ENCODE assay signal across 12 cellular contexts in the genomic region with DNA sequence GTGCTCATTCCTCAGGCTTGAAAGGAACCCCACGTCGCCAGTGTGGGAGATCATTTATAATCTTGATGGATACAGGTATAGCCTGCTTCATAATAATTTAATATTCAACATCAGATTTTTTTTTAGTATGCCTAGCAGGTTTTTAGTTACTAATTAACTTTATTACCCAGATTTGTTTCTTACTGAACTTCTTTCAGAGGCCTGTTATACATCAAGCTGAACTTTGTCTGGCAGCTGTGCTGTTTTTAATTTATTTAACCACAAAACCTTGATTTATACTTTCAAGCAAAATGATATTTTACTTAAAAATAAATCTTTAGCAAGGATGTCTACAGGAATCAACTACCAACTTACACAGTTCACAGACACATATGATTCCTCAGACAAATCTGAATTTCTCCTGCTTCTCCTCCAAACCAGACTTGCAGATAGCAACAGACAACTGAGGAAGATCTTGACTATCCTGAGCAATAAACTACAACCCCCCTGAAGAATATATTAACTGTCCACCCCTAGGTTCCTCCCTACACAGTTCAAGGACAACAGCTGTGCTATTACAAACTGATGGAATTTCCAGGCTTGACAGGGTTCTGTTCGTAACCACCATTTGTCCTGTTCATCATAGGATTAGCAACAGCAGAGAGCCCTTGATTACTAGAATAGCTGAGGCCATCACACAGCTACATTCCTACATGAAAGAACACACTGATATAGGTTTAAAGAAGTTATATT. TPM values are rescaled to one million over a fixed set of nuclear protein-coding genes. Genes with fewer than 3 reads are reported as not detected.
A peak's percentile ranks its signal among the peaks of the same experiment; 100 is the strongest.
DNase-seq lines count a peak whose midpoint lies in the region; ATAC-seq, FAIRE-seq and TF ChIP-seq lines count a peak whose summit lies in the region.
"Had no signal": no experiment of that assay in that cellular context is flagged by ENCODE, and none has a peak within 500 bp of the region (broad histone marks: within the 10 kb centered on the region; RNA-seq: fewer than 3 reads in every experiment).

No MANE protein-coding gene starts in this region.

- TF ChIP-seq CTCF in A549 (IDR thresholded peaks at IDR 0.05) (no peak), endodermal cell (conservative IDR thresholded peaks at IDR 0.05) (no peak), D721Med (IDR thresholded peaks at IDR 0.05; ENCODE audit: insufficient read depth, missing control alignments) (no peak)

- H3K4me3 ChIP-seq in A549 (no peak overlapping the region), endodermal cell (ENCODE audit: low read length) (no peak overlapping the region), mesendoderm (ENCODE audit: low read length) (no peak overlapping the region)
- no peak overlapping the region for H3K4me3 ChIP-seq in naive thymus-derived CD4-positive, alpha-beta T cell (ENCODE audit: low read length)
- H3K4me3 ChIP-seq: esophagus squamous epithelium had no signal

- H3K4me1 ChIP-seq in A549 (peaks cover 74% of the 10 kb centered on the region), endodermal cell (ENCODE audit: control insufficient read depth, insufficient read depth, low read length) (peaks cover 4% of the 10 kb centered on the region), mesendoderm (ENCODE audit: control insufficient read depth, low read depth, low read length) (peaks cover 2% of the 10 kb centered on the region)
- peaks cover 6 to 15% of the 10 kb centered on the region in 2 donors for H3K4me1 ChIP-seq in naive thymus-derived CD4-positive, alpha-beta T cell (ENCODE audit: control insufficient read depth in 2 of 2, insufficient read depth in 2 of 2, low read length in 2 of 2)

- no peaks in the 10 kb centered on the region for H3K9me3 ChIP-seq in A549
- H3K9me3 ChIP-seq in endodermal cell (ENCODE audit: control insufficient read depth, low read length), result peaks cover 11% of the 10 kb centered on the region
- no peaks in the 10 kb centered on the region for H3K9me3 ChIP-seq in naive thymus-derived CD4-positive, alpha-beta T cell (ENCODE audit: control insufficient read depth in 2 of 3, low read length in 3 of 3)
- H3K9me3 ChIP-seq: esophagus squamous epithelium, neutrophil had no signal

- no peak for TF ChIP-seq RAD21 in A549 (conservative IDR thresholded peaks at IDR 0.05 in 1 of 2, IDR thresholded peaks at IDR 0.05 in 1 of 2)

- FAIRE-seq in A549 (lab: Jason Lieb, UNC) (no peak), D721Med (lab: Jason Lieb, UNC) (no peak)

- H3K27ac Mint-ChIP-seq in endodermal cell, result peak overlapping the region; percentile 3
- H3K27ac Mint-ChIP-seq in naive thymus-derived CD4-positive, alpha-beta T cell, result peak overlapping the region in 6 of 9 donors; percentile 3 to 72 (median 34)
- no peak overlapping the region for H3K27ac Mint-ChIP-seq in activated naive CD4-positive, alpha-beta T cell treated with anti-CD3 and anti-CD28 coated beads for 36 hours
- H3K27ac Mint-ChIP-seq: activated T-helper 2 cell treated with anti-CD3 and anti-CD28 coated beads, Interferon-gamma antibody, Interleukin-2, Interleukin-4, amounts not matched to agents 10 μg/mL and 5 μg/mL and 100 μg/mL, durations not matched to agents 14 hours and 24 hours and 36 hours; B cell had no signal

- POLR2A ChIA-PET in A549 (lab: Yijun Ruan, JAX), result no interaction called here
- POLR2A ChIA-PET in naive thymus-derived CD4-positive, alpha-beta T cell (lab: Charles Lee), result no interaction called here

- no peak overlapping the region for H2AK5ac ChIP-seq in mesendoderm (ENCODE audit: low read length)

- no peak overlapping the region for H3K4me3 Mint-ChIP-seq in endodermal cell
- peak overlapping the region in 1 of 10 donors; percentile 18 for H3K4me3 Mint-ChIP-seq in naive thymus-derived CD4-positive, alpha-beta T cell
- no peak overlapping the region for H3K4me3 Mint-ChIP-seq in activated naive CD4-positive, alpha-beta T cell treated with anti-CD3 and anti-CD28 coated beads for 36 hours
- H3K4me3 Mint-ChIP-seq: B cell had no signal

- H3K4me2 ChIP-seq in A549, result peak overlapping the region; percentile 68
- H3K4me2 ChIP-seq in mesendoderm (ENCODE audit: low read length), result no peak overlapping the region

- no peak overlapping the region for H3K56ac ChIP-seq in mesendoderm (ENCODE audit: low read length)

- H3K27me3 ChIP-seq in endodermal cell (ENCODE audit: control insufficient read depth, insufficient read depth, low read length, poor library complexity, severe bottlenecking) (no peaks in the 10 kb centered on the region), mesendoderm (ENCODE audit: insufficient read depth, low read length, poor library complexity) (no peaks in the 10 kb centered on the region)
- H3K27me3 ChIP-seq in naive thymus-derived CD4-positive, alpha-beta T cell (ENCODE audit: control insufficient read depth in 2 of 2, insufficient read depth in 2 of 2, low read length in 2 of 2), result no peaks in the 10 kb centered on the region
- H3K27me3 ChIP-seq: esophagus squamous epithelium, neutrophil had no signal

- no peak overlapping the region for H4K8ac ChIP-seq in mesendoderm (ENCODE audit: low read depth, low read length)

- H3K27ac ChIP-seq in A549 (peak overlapping the region; percentile 62 to 82; a peak in 5 of 6 replicates), endodermal cell (ENCODE audit: low read depth, low read length) (peak overlapping the region; percentile 9), mesendoderm (ENCODE audit: low read depth, low read length) (no peak overlapping the region)
- no peak overlapping the region for H3K27ac ChIP-seq in naive thymus-derived CD4-positive, alpha-beta T cell (ENCODE audit: low read depth, low read length)
- H3K27ac ChIP-seq: neutrophil had no signal

- no peak for TF ChIP-seq EP300 in A549 (IDR thresholded peaks at IDR 0.05)

- TF ChIP-seq POLR2A in A549 (IDR thresholded peaks at IDR 0.05; ENCODE audit: low read length), result no peak

- H3K36me3 Mint-ChIP-seq in endodermal cell (ENCODE audit: low read depth), result peaks cover 17% of the 10 kb centered on the region
- H3K36me3 Mint-ChIP-seq in naive thymus-derived CD4-positive, alpha-beta T cell, result peaks cover 0 to 4% (median 0%) of the 10 kb centered on the region in 5 donors
- peaks cover 2% of the 10 kb centered on the region for H3K36me3 Mint-ChIP-seq in activated naive CD4-positive, alpha-beta T cell treated with anti-CD3 and anti-CD28 coated beads for 36 hours (ENCODE audit: low read depth)

- H2BK120ac ChIP-seq in mesendoderm (ENCODE audit: low read depth, low read length), result no peak overlapping the region

- no peak overlapping the region for H4K5ac ChIP-seq in mesendoderm (ENCODE audit: low read length)

- H2BK5ac ChIP-seq in mesendoderm (ENCODE audit: low read length), result no peak overlapping the region

- WGBS in A549 (ENCODE audit: missing lambda C conversion rate), result 58% methylated on average over 3 of the region's 3 CpGs
- 80 to 90% methylated on average over 1 to 3 of the region's 3 CpGs for WGBS in endodermal cell (ENCODE audit: insufficient coverage in 1 of 2, insufficient read length in 1 of 2), 2 experiments
- WGBS in mesendoderm (ENCODE audit: extremely low coverage, insufficient coverage, low lambda C conversion rate), result no CpG with 5 or more reads among the region's 3 CpGs

- H3K79me2 ChIP-seq in mesendoderm (ENCODE audit: control insufficient read depth, insufficient read depth, low read length), result peaks cover 42% of the 10 kb centered on the region

- ATAC-seq in A549, result peak; percentile 19 to 36; a peak in 2 of 6 replicates
- no peak for ATAC-seq in naive thymus-derived CD4-positive, alpha-beta T cell

- no peak for DNase-seq in A549 (ENCODE audit: low read depth in 1 of 2, low spot score in 1 of 2)
- DNase-seq in NCI-H526 treated with DMSO at 0.1 percent for 48 hours (lab: John Stamatoyannopoulos, UW), result peak; percentile 39
- DNase-seq in endodermal cell, result no peak
- no peak for DNase-seq in naive thymus-derived CD4-positive, alpha-beta T cell
- DNase-seq in D721Med (ENCODE audit: insufficient read length, low spot score), result no peak
- no peak for DNase-seq in DMS53 (lab: John Stamatoyannopoulos, UW)
- DNase-seq in activated naive CD4-positive, alpha-beta T cell treated with anti-CD3 and anti-CD28 coated beads for 36 hours, result no peak
- DNase-seq in mesendoderm, result no peak
- DNase-seq: esophagus squamous epithelium had no signal

- intact Hi-C loops in naive thymus-derived CD4-positive, alpha-beta T cell (cut with micrococcal nuclease), result no loop called here
- intact Hi-C loops in activated naive CD4-positive, alpha-beta T cell treated with anti-CD3 and anti-CD28 coated beads for 36 hours (cut with micrococcal nuclease), result loop anchor here (5.0 kb wide), 1 partner anchor 72 kb away; no protein-coding TSS in a partner anchor

- no peaks in the 10 kb centered on the region for H3K27me3 Mint-ChIP-seq in endodermal cell (ENCODE audit: insufficient read depth)
- no peaks in the 10 kb centered on the region for H3K27me3 Mint-ChIP-seq in naive thymus-derived CD4-positive, alpha-beta T cell
- H3K27me3 Mint-ChIP-seq in activated naive CD4-positive, alpha-beta T cell treated with anti-CD3 and anti-CD28 coated beads for 36 hours (ENCODE audit: low read depth), result no peaks in the 10 kb centered on the region
- H3K27me3 Mint-ChIP-seq: B cell had no signal

- no peak overlapping the region for H3K18ac ChIP-seq in mesendoderm (ENCODE audit: low read length)

- H2BK15ac ChIP-seq in mesendoderm (replicated peaks; ENCODE audit: low read depth), result no peak overlapping the region

- H3K9me3 Mint-ChIP-seq in endodermal cell, result no peaks in the 10 kb centered on the region
- no peaks in the 10 kb centered on the region for H3K9me3 Mint-ChIP-seq in naive thymus-derived CD4-positive, alpha-beta T cell
- no peaks in the 10 kb centered on the region for H3K9me3 Mint-ChIP-seq in activated naive CD4-positive, alpha-beta T cell treated with anti-CD3 and anti-CD28 coated beads for 36 hours
- H3K9me3 Mint-ChIP-seq: activated T-helper 2 cell treated with anti-CD3 and anti-CD28 coated beads, Interferon-gamma antibody, Interleukin-2, Interleukin-4, amounts not matched to agents 10 μg/mL and 5 μg/mL and 100 μg/mL, durations not matched to agents 14 hours and 24 hours and 36 hours had no signal

- no peak overlapping the region for H3K4ac ChIP-seq in mesendoderm (ENCODE audit: low read depth, low read length)

- CTCF ChIA-PET in A549 (lab: Yijun Ruan, JAX), result interaction anchor here (0.8 kb wide), 1 partner anchor 11 kb away, joined by 3 read pairs; no protein-coding TSS in a partner anchor
- CTCF ChIA-PET in naive thymus-derived CD4-positive, alpha-beta T cell (lab: Charles Lee), result no interaction called here
- CTCF ChIA-PET in activated naive CD4-positive, alpha-beta T cell treated with anti-CD3 and anti-CD28 coated beads for 36 hours (lab: Charles Lee), result no interaction called here

- H3K23ac ChIP-seq in mesendoderm (ENCODE audit: low read length), result no peak overlapping the region

- H3K4me1 Mint-ChIP-seq in endodermal cell, result peaks cover 27% of the 10 kb centered on the region
- H3K4me1 Mint-ChIP-seq in naive thymus-derived CD4-positive, alpha-beta T cell, result peaks cover 22 to 45% (median 37%) of the 10 kb centered on the region in 7 donors
- H3K4me1 Mint-ChIP-seq in activated naive CD4-positive, alpha-beta T cell treated with anti-CD3 and anti-CD28 coated beads for 36 hours (ENCODE audit: low read depth), result peaks cover 37% of the 10 kb centered on the region

- peaks cover 37% of the 10 kb centered on the region for H3K36me3 ChIP-seq in endodermal cell (ENCODE audit: control insufficient read depth, insufficient read depth, low read length)
- H3K36me3 ChIP-seq in naive thymus-derived CD4-positive, alpha-beta T cell (ENCODE audit: control insufficient read depth in 2 of 3, insufficient read depth in 3 of 3, low read length in 3 of 3), result no peaks in the 10 kb centered on the region
- H3K36me3 ChIP-seq in mesendoderm (ENCODE audit: control insufficient read depth, insufficient read depth, low read length), result peaks cover 1% of the 10 kb centered on the region
- H3K36me3 ChIP-seq: esophagus squamous epithelium, neutrophil had no signal

- peaks cover 26% of the 10 kb centered on the region for H3K79me1 ChIP-seq in mesendoderm (ENCODE audit: low read length)

- no peak overlapping the region for H3K9ac ChIP-seq in endodermal cell (ENCODE audit: extremely low read depth, low read length, poor library complexity, severe bottlenecking)
- no peak overlapping the region for H3K9ac ChIP-seq in mesendoderm (ENCODE audit: low read length)

RNA-seq across cellular contexts. Expression of a gene that starts 0.6 kb away (rescaled TPM):
- polyA plus RNA-seq in A549 (2011; rRNA removed), result 90.1 and 98.5 TPM in 2 replicates
- 59.8 and 72.2 TPM in 2 replicates for polyA plus RNA-seq in A549 (2012; cell fraction: cytosol; rRNA removed)
- polyA plus RNA-seq in A549 (2012; cell fraction: nucleus; rRNA removed), result 165 and 169 TPM in 2 replicates
- polyA plus RNA-seq in A549 (2017; fragmentation: RNase III; extraction: RNeasy Plus Mini Kit Qiagen cat#74134 plus additional on column Dnase treatment), result 77.7 to 84.4 TPM (median 80.6 TPM) in 3 replicates
- polyA minus RNA-seq in A549 (2011; rRNA and poly(A)+ RNA removed), result 71.2 and 82.7 TPM in 2 replicates
- 100 to 1,000 TPM; 152 to 169 TPM for total RNA-seq in endodermal cell
- polyA plus RNA-seq in endodermal cell (2013, experiment 1 of 2), result 134 TPM
- 129 TPM for polyA plus RNA-seq in endodermal cell (2013, experiment 2 of 2)
- 100 to 1,000 TPM in 1 of 5 experiments, 10 to 100 TPM in 4; 34.3 to 116 (median 40.3) TPM for total RNA-seq in naive thymus-derived CD4-positive, alpha-beta T cell
- polyA plus RNA-seq in naive thymus-derived CD4-positive, alpha-beta T cell, result 10 to 100 TPM; 12.0 to 23.7 TPM
- 10 to 100 TPM; 75.9 to 78.2 TPM for total RNA-seq in activated naive CD4-positive, alpha-beta T cell treated with anti-CD3 and anti-CD28 coated beads for 36 hours
- 132 TPM for polyA plus RNA-seq in mesendoderm (2013, experiment 1 of 2)
- 135 TPM for polyA plus RNA-seq in mesendoderm (2013, experiment 2 of 2)

Comparison
In these comparisons a context has a peak if more than half of its experiments do, and no peak if none do; other contexts are left out.
1. H3K27ac ChIP-seq: peak in A549 (2 of 2) and endodermal cell (single experiment); none in naive thymus-derived CD4-positive, alpha-beta T cell (single experiment) and mesendoderm (single experiment).